16 cellular contexts compared by ENCODE assay signal in genomic region chr22:31271485-31271884, GRCh38. TPM values are rescaled to one million over a fixed set of nuclear protein-coding genes. Genes with fewer than 3 reads are reported as not detected.
A peak's percentile ranks its signal among the peaks of the same experiment; 100 is the strongest.
DNase-seq lines count a peak whose midpoint lies in the region; ATAC-seq and TF ChIP-seq lines count a peak whose summit lies in the region.
"Had no signal": no experiment of that assay in that cellular context is flagged by ENCODE, and none has a peak within 500 bp of the region (broad histone marks: within the 10 kb centered on the region; RNA-seq: fewer than 3 reads in every experiment).

No MANE protein-coding gene starts in this region.

- CTCF ChIA-PET in activated CD4-positive, alpha-beta T cell treated with anti-CD3 and anti-CD28 coated beads, Interleukin-2, amount 10 ng/mL, durations not matched to agents 7 days and 5 days (lab: Charles Lee), result interaction anchor here (1.1 to 2.6 kb wide), 4 partner anchors 9 to 61 kb away, joined by 4 to 13 read pairs (median 6); partner anchors contain the start of gene LIMK2
- CTCF ChIA-PET in WTC11 (lab: Charles Lee), result interaction anchor here (0.6 to 5.3 kb wide), 13 partner anchors 12 to 186 kb away, joined by 3 to 123 read pairs (median 22); partner anchors contain the start of genes LIMK2 and PIK3IP1

- H3K27ac ChIP-seq in right cardiac atrium (ENCODE audit: low read length), result peak overlapping the region; percentile 45
- H3K27ac ChIP-seq: adrenal gland, SJCRH30 had no signal

- H3K27me3 ChIP-seq in right cardiac atrium (ENCODE audit: control insufficient read depth, insufficient read depth), result no peaks in the 10 kb centered on the region
- H3K27me3 ChIP-seq: adrenal gland, SJCRH30 had no signal

- 74% methylated on average over 3 of the region's 3 CpGs for WGBS in right cardiac atrium

- peaks cover 31% of the 10 kb centered on the region for H3K4me1 Mint-ChIP-seq in activated CD4-positive, alpha-beta T cell treated with anti-CD3 and anti-CD28 coated beads, Interleukin-2, amount 10 ng/mL, durations not matched to agents 7 days and 5 days
- peaks cover 20% of the 10 kb centered on the region for H3K4me1 Mint-ChIP-seq in WTC11

- no peak for ATAC-seq in WTC11
- no peak for ATAC-seq in right cardiac atrium
- ATAC-seq in HG03097 (IDR thresholded peaks at IDR 0.05; ENCODE audit: low FRiP score, unreplicated experiment), result no peak
- ATAC-seq in HG03439 (IDR thresholded peaks at IDR 0.05; ENCODE audit: unreplicated experiment), result no peak
- no peak for ATAC-seq in HG02970 (IDR thresholded peaks at IDR 0.05; ENCODE audit: low FRiP score, unreplicated experiment)

- H3K4me3 Mint-ChIP-seq in activated CD4-positive, alpha-beta T cell treated with anti-CD3 and anti-CD28 coated beads, Interleukin-2, amount 10 ng/mL, durations not matched to agents 7 days and 5 days, result no peak overlapping the region
- H3K4me3 Mint-ChIP-seq in WTC11, result no peak overlapping the region

- H3K4me1 ChIP-seq in right cardiac atrium (ENCODE audit: control insufficient read depth, insufficient read depth, low read length), result no peaks in the 10 kb centered on the region
- H3K4me1 ChIP-seq: adrenal gland, SJCRH30 had no signal

- no peak for TF ChIP-seq CTCF in WTC11 (IDR thresholded peaks at IDR 0.05)

- no peaks in the 10 kb centered on the region for H3K27me3 Mint-ChIP-seq in activated CD4-positive, alpha-beta T cell treated with anti-CD3 and anti-CD28 coated beads, Interleukin-2, amount 10 ng/mL, durations not matched to agents 7 days and 5 days
- no peaks in the 10 kb centered on the region for H3K27me3 Mint-ChIP-seq in WTC11 (ENCODE audit: low read depth)

- intact Hi-C loops in right cardiac atrium (cut with DNase I), result loop anchor here in 2 of 4 donors (5.0 kb wide), 2 partner anchors 54 to 59 kb away; partner anchors contain the start of gene LIMK2 (in 1 of the 2)

- H3K9me3 ChIP-seq in right cardiac atrium (ENCODE audit: control insufficient read depth, low read length), result no peaks in the 10 kb centered on the region
- H3K9me3 ChIP-seq: adrenal gland, SJCRH30, thoracic aorta had no signal

- POLR2A ChIA-PET in activated CD4-positive, alpha-beta T cell treated with anti-CD3 and anti-CD28 coated beads, Interleukin-2, amount 10 ng/mL, durations not matched to agents 7 days and 5 days (lab: Charles Lee), result no interaction called here
- POLR2A ChIA-PET in WTC11 (lab: Charles Lee), result interaction anchor here (1.0 kb wide), 1 partner anchor 21 kb away, joined by 3 read pairs; the partner anchor contains the start of gene PIK3IP1

- H3K36me3 Mint-ChIP-seq in activated CD4-positive, alpha-beta T cell treated with anti-CD3 and anti-CD28 coated beads, Interleukin-2, amount 10 ng/mL, durations not matched to agents 7 days and 5 days (ENCODE audit: low read depth), result peaks cover 50% of the 10 kb centered on the region
- H3K36me3 Mint-ChIP-seq in WTC11, result peaks cover 54% of the 10 kb centered on the region

- no peaks in the 10 kb centered on the region for H3K9me3 Mint-ChIP-seq in activated CD4-positive, alpha-beta T cell treated with anti-CD3 and anti-CD28 coated beads, Interleukin-2, amount 10 ng/mL, durations not matched to agents 7 days and 5 days
- H3K9me3 Mint-ChIP-seq in WTC11, result no peaks in the 10 kb centered on the region

- no peak for DNase-seq in activated CD4-positive, alpha-beta T cell treated with anti-CD3 and anti-CD28 coated beads, Interleukin-2, amount 10 ng/mL, durations not matched to agents 7 days and 5 days
- no peak for DNase-seq in activated CD4-positive, alpha-beta T cell treated with anti-CD3 and anti-CD28 coated beads, Interleukin-2, amount 50 U/mL, for 1 hour
- DNase-seq in WTC11 (ENCODE audit: low spot score), result no peak
- DNase-seq in right cardiac atrium, result no peak
- DNase-seq in renal cortical epithelial cell (ENCODE audit: low read depth), result peak; percentile 87
- DNase-seq: activated CD4-positive, alpha-beta T cell treated with anti-CD3 and anti-CD28 coated beads for 1 hour; adrenal gland; DND-41; effector CD8-positive, alpha-beta T cell; Karpas-422; NCI-H1930; SJCRH30 had no signal

- H3K4me3 ChIP-seq in right cardiac atrium (ENCODE audit: low read length), result no peak overlapping the region
- H3K4me3 ChIP-seq: adrenal gland, SJCRH30, thoracic aorta had no signal

- H3K27ac Mint-ChIP-seq in activated CD4-positive, alpha-beta T cell treated with anti-CD3 and anti-CD28 coated beads, Interleukin-2, amount 10 ng/mL, durations not matched to agents 7 days and 5 days, result peak overlapping the region; percentile 65
- H3K27ac Mint-ChIP-seq in WTC11, result peak overlapping the region; percentile 64

TF ChIP-seq in WTC11, 78 proteins besides CTCF, POLR2A, EP300 and RAD21:
- TF ChIP-seq, protein P1, sequence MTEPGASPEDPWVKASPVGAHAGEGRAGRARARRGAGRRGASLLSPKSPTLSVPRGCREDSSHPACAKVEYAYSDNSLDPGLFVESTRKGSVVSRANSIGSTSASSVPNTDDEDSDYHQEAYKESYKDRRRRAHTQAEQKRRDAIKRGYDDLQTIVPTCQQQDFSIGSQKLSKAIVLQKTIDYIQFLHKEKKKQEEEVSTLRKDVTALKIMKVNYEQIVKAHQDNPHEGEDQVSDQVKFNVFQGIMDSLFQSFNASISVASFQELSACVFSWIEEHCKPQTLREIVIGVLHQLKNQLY (CRISPR knock-in tag; IDR thresholded peaks at IDR 0.05), result no peak
- TF ChIP-seq SOX15 (CRISPR knock-in tag; IDR thresholded peaks at IDR 0.05) (no peak), ZNF121 (CRISPR knock-in tag; IDR thresholded peaks at IDR 0.05) (no peak), HMGA2 (CRISPR knock-in tag; IDR thresholded peaks at IDR 0.05) (no peak), ZNF671 (CRISPR knock-in tag; IDR thresholded peaks at IDR 0.05) (no peak), PRRX2 (CRISPR knock-in tag; IDR thresholded peaks at IDR 0.05) (no peak)
- TF ChIP-seq, protein P2, sequence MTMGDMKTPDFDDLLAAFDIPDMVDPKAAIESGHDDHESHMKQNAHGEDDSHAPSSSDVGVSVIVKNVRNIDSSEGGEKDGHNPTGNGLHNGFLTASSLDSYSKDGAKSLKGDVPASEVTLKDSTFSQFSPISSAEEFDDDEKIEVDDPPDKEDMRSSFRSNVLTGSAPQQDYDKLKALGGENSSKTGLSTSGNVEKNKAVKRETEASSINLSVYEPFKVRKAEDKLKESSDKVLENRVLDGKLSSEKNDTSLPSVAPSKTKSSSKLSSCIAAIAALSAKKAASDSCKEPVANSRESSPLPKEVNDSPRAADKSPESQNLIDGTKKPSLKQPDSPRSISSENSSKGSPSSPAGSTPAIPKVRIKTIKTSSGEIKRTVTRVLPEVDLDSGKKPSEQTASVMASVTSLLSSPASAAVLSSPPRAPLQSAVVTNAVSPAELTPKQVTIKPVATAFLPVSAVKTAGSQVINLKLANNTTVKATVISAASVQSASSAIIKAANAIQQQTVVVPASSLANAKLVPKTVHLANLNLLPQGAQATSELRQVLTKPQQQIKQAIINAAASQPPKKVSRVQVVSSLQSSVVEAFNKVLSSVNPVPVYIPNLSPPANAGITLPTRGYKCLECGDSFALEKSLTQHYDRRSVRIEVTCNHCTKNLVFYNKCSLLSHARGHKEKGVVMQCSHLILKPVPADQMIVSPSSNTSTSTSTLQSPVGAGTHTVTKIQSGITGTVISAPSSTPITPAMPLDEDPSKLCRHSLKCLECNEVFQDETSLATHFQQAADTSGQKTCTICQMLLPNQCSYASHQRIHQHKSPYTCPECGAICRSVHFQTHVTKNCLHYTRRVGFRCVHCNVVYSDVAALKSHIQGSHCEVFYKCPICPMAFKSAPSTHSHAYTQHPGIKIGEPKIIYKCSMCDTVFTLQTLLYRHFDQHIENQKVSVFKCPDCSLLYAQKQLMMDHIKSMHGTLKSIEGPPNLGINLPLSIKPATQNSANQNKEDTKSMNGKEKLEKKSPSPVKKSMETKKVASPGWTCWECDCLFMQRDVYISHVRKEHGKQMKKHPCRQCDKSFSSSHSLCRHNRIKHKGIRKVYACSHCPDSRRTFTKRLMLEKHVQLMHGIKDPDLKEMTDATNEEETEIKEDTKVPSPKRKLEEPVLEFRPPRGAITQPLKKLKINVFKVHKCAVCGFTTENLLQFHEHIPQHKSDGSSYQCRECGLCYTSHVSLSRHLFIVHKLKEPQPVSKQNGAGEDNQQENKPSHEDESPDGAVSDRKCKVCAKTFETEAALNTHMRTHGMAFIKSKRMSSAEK (CRISPR knock-in tag; IDR thresholded peaks at IDR 0.05; ENCODE audit: borderline replicate concordance), result no peak
- TF ChIP-seq, protein P3, sequence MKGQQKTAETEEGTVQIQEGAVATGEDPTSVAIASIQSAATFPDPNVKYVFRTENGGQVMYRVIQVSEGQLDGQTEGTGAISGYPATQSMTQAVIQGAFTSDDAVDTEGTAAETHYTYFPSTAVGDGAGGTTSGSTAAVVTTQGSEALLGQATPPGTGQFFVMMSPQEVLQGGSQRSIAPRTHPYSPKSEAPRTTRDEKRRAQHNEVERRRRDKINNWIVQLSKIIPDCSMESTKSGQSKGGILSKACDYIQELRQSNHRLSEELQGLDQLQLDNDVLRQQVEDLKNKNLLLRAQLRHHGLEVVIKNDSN (CRISPR knock-in tag; IDR thresholded peaks at IDR 0.05), result no peak

RNA-seq across cellular contexts. Expression of gene PIK3IP1, which starts 20.8 kb away (rescaled TPM):
- total RNA-seq in activated CD4-positive, alpha-beta T cell treated with anti-CD3 and anti-CD28 coated beads, Interleukin-2, amount 10 ng/mL, durations not matched to agents 7 days and 5 days, result 10 to 100 TPM; 56.0 to 63.0 TPM
- 1.6 to 2.1 TPM (median 2.0 TPM) in 3 replicates for total RNA-seq in WTC11 (2021)
- total RNA-seq in right cardiac atrium, result 10 to 100 TPM in 2 of 4 donors, 1 to 10 TPM in 2; 5.9 to 17.6 (median 10.8) TPM
- 14.0 TPM for polyA plus RNA-seq in right cardiac atrium
- 28.5 and 30.9 TPM in 2 replicates for total RNA-seq in renal cortical epithelial cell

RNA-seq across cellular contexts. Expression of gene LIMK2, which starts 59.4 kb away (rescaled TPM):
- 10 to 100 TPM; 48.6 to 54.5 TPM for total RNA-seq in activated CD4-positive, alpha-beta T cell treated with anti-CD3 and anti-CD28 coated beads, Interleukin-2, amount 10 ng/mL, durations not matched to agents 7 days and 5 days
- total RNA-seq in WTC11 (2021) (33.1 to 42.8 TPM (median 33.6 TPM) in 3 replicates), right cardiac atrium (10 to 100 TPM in 3 of 4 donors, 1 to 10 TPM in 1; 8.9 to 12.1 (median 11.1) TPM), renal cortical epithelial cell (54.5 and 106 TPM in 2 replicates)
- polyA plus RNA-seq in right cardiac atrium, result 6.5 TPM
